1 cellular context compared by ENCODE assay signal in the genomic region with DNA sequence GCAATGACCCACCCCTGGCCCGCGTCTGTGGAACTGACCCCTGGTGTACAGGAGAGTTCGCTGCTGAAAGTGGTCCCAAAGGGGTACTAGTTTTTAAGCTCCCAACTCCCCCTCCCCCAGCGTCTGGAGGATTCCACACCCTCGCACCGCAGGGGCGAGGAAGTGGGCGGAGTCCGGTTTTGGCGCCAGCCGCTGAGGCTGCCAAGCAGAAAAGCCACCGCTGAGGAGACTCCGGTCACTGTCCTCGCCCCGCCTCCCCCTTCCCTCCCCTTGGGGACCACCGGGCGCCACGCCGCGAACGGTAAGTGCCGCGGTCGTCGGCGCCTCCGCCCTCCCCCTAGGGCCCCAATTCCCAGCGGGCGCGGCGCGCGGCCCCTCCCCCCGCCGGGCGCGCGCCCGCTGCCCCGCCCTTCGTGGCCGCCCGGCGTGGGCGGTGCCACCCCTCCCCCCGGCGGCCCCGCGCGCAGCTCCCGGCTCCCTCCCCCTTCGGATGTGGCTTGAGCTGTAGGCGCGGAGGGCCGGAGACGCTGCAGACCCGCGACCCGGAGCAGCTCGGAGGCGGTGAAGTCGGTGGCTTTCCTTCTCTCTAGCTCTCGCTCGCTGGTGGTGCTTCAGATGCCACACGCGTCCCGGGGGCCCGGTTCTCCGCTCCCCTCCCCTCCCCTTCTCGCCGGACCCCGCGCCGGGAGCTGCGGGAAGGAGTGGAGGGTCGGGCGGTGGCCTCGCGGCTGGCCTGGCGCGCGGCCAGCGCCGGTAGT.
TF ChIP-seq lines count a peak whose summit lies in the region.

A gene (plus strand): TSS at position 485 of the 758 bp plus-strand sequence. CDS start 1,254 bp downstream, outside the sequence.

TF ChIP-seq in H1, 55 proteins besides CTCF, POLR2A, EP300 and RAD21:
- TF ChIP-seq, protein P1, sequence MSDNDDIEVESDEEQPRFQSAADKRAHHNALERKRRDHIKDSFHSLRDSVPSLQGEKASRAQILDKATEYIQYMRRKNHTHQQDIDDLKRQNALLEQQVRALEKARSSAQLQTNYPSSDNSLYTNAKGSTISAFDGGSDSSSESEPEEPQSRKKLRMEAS (IDR thresholded peaks at IDR 0.05) = peak; percentile 59; the same call in 1 of the 2 replicates
- no peak for TF ChIP-seq CBX8 (IDR thresholded peaks at IDR 0.05; ENCODE audit: borderline replicate concordance, low read depth, low read length)
- TF ChIP-seq GTF2F1 (IDR thresholded peaks at IDR 0.05; ENCODE audit: borderline replicate concordance, low read depth, low read length) = no peak
- TF ChIP-seq NRF1 (IDR thresholded peaks at IDR 0.05; ENCODE audit: low read depth, low read length) = no peak
- TF ChIP-seq SUZ12 (IDR thresholded peaks at IDR 0.05; ENCODE audit: low read length) = no peak
- TF ChIP-seq RFX5 (IDR thresholded peaks at IDR 0.05; ENCODE audit: borderline replicate concordance, low read depth, low read length) = no peak
- no peak for TF ChIP-seq JUN (IDR thresholded peaks at IDR 0.05; ENCODE audit: low read depth, low read length)
- TF ChIP-seq CREB1 (IDR thresholded peaks at IDR 0.05) = 0 out of 2 replicates have a peak, but pooled peaks have one; percentile 45
- no peak for TF ChIP-seq CEBPB (IDR thresholded peaks at IDR 0.05; ENCODE audit: low read depth, low read length)
- no peak for TF ChIP-seq MAFK (IDR thresholded peaks at IDR 0.05; ENCODE audit: low read depth, low read length)
- TF ChIP-seq, protein P2, sequence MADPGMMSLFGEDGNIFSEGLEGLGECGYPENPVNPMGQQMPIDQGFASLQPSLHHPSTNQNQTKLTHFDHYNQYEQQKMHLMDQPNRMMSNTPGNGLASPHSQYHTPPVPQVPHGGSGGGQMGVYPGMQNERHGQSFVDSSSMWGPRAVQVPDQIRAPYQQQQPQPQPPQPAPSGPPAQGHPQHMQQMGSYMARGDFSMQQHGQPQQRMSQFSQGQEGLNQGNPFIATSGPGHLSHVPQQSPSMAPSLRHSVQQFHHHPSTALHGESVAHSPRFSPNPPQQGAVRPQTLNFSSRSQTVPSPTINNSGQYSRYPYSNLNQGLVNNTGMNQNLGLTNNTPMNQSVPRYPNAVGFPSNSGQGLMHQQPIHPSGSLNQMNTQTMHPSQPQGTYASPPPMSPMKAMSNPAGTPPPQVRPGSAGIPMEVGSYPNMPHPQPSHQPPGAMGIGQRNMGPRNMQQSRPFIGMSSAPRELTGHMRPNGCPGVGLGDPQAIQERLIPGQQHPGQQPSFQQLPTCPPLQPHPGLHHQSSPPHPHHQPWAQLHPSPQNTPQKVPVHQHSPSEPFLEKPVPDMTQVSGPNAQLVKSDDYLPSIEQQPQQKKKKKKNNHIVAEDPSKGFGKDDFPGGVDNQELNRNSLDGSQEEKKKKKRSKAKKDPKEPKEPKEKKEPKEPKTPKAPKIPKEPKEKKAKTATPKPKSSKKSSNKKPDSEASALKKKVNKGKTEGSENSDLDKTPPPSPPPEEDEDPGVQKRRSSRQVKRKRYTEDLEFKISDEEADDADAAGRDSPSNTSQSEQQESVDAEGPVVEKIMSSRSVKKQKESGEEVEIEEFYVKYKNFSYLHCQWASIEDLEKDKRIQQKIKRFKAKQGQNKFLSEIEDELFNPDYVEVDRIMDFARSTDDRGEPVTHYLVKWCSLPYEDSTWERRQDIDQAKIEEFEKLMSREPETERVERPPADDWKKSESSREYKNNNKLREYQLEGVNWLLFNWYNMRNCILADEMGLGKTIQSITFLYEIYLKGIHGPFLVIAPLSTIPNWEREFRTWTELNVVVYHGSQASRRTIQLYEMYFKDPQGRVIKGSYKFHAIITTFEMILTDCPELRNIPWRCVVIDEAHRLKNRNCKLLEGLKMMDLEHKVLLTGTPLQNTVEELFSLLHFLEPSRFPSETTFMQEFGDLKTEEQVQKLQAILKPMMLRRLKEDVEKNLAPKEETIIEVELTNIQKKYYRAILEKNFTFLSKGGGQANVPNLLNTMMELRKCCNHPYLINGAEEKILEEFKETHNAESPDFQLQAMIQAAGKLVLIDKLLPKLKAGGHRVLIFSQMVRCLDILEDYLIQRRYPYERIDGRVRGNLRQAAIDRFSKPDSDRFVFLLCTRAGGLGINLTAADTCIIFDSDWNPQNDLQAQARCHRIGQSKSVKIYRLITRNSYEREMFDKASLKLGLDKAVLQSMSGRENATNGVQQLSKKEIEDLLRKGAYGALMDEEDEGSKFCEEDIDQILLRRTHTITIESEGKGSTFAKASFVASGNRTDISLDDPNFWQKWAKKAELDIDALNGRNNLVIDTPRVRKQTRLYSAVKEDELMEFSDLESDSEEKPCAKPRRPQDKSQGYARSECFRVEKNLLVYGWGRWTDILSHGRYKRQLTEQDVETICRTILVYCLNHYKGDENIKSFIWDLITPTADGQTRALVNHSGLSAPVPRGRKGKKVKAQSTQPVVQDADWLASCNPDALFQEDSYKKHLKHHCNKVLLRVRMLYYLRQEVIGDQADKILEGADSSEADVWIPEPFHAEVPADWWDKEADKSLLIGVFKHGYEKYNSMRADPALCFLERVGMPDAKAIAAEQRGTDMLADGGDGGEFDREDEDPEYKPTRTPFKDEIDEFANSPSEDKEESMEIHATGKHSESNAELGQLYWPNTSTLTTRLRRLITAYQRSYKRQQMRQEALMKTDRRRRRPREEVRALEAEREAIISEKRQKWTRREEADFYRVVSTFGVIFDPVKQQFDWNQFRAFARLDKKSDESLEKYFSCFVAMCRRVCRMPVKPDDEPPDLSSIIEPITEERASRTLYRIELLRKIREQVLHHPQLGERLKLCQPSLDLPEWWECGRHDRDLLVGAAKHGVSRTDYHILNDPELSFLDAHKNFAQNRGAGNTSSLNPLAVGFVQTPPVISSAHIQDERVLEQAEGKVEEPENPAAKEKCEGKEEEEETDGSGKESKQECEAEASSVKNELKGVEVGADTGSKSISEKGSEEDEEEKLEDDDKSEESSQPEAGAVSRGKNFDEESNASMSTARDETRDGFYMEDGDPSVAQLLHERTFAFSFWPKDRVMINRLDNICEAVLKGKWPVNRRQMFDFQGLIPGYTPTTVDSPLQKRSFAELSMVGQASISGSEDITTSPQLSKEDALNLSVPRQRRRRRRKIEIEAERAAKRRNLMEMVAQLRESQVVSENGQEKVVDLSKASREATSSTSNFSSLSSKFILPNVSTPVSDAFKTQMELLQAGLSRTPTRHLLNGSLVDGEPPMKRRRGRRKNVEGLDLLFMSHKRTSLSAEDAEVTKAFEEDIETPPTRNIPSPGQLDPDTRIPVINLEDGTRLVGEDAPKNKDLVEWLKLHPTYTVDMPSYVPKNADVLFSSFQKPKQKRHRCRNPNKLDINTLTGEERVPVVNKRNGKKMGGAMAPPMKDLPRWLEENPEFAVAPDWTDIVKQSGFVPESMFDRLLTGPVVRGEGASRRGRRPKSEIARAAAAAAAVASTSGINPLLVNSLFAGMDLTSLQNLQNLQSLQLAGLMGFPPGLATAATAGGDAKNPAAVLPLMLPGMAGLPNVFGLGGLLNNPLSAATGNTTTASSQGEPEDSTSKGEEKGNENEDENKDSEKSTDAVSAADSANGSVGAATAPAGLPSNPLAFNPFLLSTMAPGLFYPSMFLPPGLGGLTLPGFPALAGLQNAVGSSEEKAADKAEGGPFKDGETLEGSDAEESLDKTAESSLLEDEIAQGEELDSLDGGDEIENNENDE (IDR thresholded peaks at IDR 0.05; ENCODE audit: insufficient replicate concordance, low read length) = no peak
- TF ChIP-seq TCF12 (IDR thresholded peaks at IDR 0.05; ENCODE audit: low read depth, low read length) = no peak
- TF ChIP-seq ZNF274 (IDR thresholded peaks at IDR 0.05; ENCODE audit: borderline replicate concordance, extremely low read depth, low read length) = no peak
- no peak for TF ChIP-seq GABPA (IDR thresholded peaks at IDR 0.05; ENCODE audit: borderline replicate concordance, insufficient read depth, low read length)
- TF ChIP-seq, protein P3, sequence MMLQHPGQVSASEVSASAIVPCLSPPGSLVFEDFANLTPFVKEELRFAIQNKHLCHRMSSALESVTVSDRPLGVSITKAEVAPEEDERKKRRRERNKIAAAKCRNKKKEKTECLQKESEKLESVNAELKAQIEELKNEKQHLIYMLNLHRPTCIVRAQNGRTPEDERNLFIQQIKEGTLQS (IDR thresholded peaks at IDR 0.05; ENCODE audit: insufficient read depth, low read depth, low read length) = no peak
- TF ChIP-seq FOSL1 (IDR thresholded peaks at IDR 0.05; ENCODE audit: insufficient read depth, low read depth, low read length) = no peak
- no peak for TF ChIP-seq BCL11A (IDR thresholded peaks at IDR 0.05; ENCODE audit: low read depth in 2 of 2, low read length in 2 of 2)
- 0 out of 2 replicates have a peak, but pooled peaks have one; percentile 5 for TF ChIP-seq KDM1A (IDR thresholded peaks at IDR 0.05; ENCODE audit: borderline replicate concordance, low read length)
- TF ChIP-seq, protein P4, sequence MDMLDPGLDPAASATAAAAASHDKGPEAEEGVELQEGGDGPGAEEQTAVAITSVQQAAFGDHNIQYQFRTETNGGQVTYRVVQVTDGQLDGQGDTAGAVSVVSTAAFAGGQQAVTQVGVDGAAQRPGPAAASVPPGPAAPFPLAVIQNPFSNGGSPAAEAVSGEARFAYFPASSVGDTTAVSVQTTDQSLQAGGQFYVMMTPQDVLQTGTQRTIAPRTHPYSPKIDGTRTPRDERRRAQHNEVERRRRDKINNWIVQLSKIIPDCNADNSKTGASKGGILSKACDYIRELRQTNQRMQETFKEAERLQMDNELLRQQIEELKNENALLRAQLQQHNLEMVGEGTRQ (IDR thresholded peaks at IDR 0.05; ENCODE audit: low read length) = no peak
- no peak for TF ChIP-seq SP4 (IDR thresholded peaks at IDR 0.05; ENCODE audit: low read length)
- no peak for TF ChIP-seq POU5F1 (IDR thresholded peaks at IDR 0.05; ENCODE audit: low read depth, low read length)
- TF ChIP-seq, protein P5, sequence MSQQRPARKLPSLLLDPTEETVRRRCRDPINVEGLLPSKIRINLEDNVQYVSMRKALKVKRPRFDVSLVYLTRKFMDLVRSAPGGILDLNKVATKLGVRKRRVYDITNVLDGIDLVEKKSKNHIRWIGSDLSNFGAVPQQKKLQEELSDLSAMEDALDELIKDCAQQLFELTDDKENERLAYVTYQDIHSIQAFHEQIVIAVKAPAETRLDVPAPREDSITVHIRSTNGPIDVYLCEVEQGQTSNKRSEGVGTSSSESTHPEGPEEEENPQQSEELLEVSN (IDR thresholded peaks at IDR 0.05) = peak; percentile 56; the same call in 1 of the 2 replicates
- TF ChIP-seq CHD1 (IDR thresholded peaks at IDR 0.05; ENCODE audit: low read depth, low read length) = no peak
- no peak for TF ChIP-seq SP2 (IDR thresholded peaks at IDR 0.05; ENCODE audit: low read length)
- peak; percentile 87 for TF ChIP-seq EGR1 (IDR thresholded peaks at IDR 0.05; ENCODE audit: borderline replicate concordance, low read depth, low read length)
- no peak for TF ChIP-seq KDM5A (IDR thresholded peaks at IDR 0.05; ENCODE audit: low read length)
- no peak for TF ChIP-seq HDAC6 (IDR thresholded peaks at IDR 0.05; ENCODE audit: low read depth, low read length)
- no peak for TF ChIP-seq EZH2 (IDR thresholded peaks at IDR 0.05; ENCODE audit: low read depth, low read length, severe bottlenecking)
- TF ChIP-seq HDAC2 (IDR thresholded peaks at IDR 0.05; ENCODE audit: borderline replicate concordance in 1 of 2, low read depth in 2 of 2, low read length in 2 of 2) = no peak
- TF ChIP-seq CHD2 (IDR thresholded peaks at IDR 0.05; ENCODE audit: low read length) = peak; percentile 6
- TF ChIP-seq YY1 (IDR thresholded peaks at IDR 0.05; ENCODE audit: low read depth, low read length) = no peak
- peak; percentile 57; the same call in 1 of the 2 replicates for TF ChIP-seq SP1 (IDR thresholded peaks at IDR 0.05; ENCODE audit: low read depth, low read length)
- no peak for TF ChIP-seq BRCA1 (IDR thresholded peaks at IDR 0.05; ENCODE audit: low read depth, low read length)
- peak; percentile 85 for TF ChIP-seq TBP (IDR thresholded peaks at IDR 0.05; ENCODE audit: low read depth, low read length)
- TF ChIP-seq SAP30 (IDR thresholded peaks at IDR 0.05; ENCODE audit: insufficient read depth, insufficient replicate concordance, low read length) = no peak
- no peak; the same call in 1 of the 2 replicates for TF ChIP-seq TEAD4 (IDR thresholded peaks at IDR 0.05; ENCODE audit: low read depth, low read length)
- TF ChIP-seq SIN3A (conservative IDR thresholded peaks at IDR 0.05 in 1 of 2, IDR thresholded peaks at IDR 0.05 in 1 of 2; ENCODE audit: low read depth in 1 of 2, low read length in 2 of 2) = no peak
- no peak for TF ChIP-seq SIX5 (IDR thresholded peaks at IDR 0.05; ENCODE audit: low read depth, low read length)
- TF ChIP-seq BACH1 (IDR thresholded peaks at IDR 0.05; ENCODE audit: low read length) = 0 out of 2 replicates have a peak, but pooled peaks have one; percentile 11
- no peak for TF ChIP-seq SRF (IDR thresholded peaks at IDR 0.05; ENCODE audit: low read depth, low read length)
- no peak for TF ChIP-seq RNF2 (IDR thresholded peaks at IDR 0.05; ENCODE audit: borderline replicate concordance, low read depth, low read length, missing control alignments, poor library complexity, severe bottlenecking)
- TF ChIP-seq RXRA (IDR thresholded peaks at IDR 0.05; ENCODE audit: insufficient read depth, low read depth, low read length) = no peak
- TF ChIP-seq, protein P6, sequence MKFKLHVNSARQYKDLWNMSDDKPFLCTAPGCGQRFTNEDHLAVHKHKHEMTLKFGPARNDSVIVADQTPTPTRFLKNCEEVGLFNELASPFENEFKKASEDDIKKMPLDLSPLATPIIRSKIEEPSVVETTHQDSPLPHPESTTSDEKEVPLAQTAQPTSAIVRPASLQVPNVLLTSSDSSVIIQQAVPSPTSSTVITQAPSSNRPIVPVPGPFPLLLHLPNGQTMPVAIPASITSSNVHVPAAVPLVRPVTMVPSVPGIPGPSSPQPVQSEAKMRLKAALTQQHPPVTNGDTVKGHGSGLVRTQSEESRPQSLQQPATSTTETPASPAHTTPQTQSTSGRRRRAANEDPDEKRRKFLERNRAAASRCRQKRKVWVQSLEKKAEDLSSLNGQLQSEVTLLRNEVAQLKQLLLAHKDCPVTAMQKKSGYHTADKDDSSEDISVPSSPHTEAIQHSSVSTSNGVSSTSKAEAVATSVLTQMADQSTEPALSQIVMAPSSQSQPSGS (IDR thresholded peaks at IDR 0.05; ENCODE audit: low read length) = 0 out of 2 replicates have a peak, but pooled peaks have one; percentile 21
- peak; percentile 78 for TF ChIP-seq TAF7 (optimal IDR thresholded peaks at IDR 0.05; ENCODE audit: borderline replicate concordance, low read depth, low read length)
- TF ChIP-seq RBBP5 (IDR thresholded peaks at IDR 0.05; ENCODE audit: borderline replicate concordance, low read depth, low read length) = peak; percentile 77; the same call in 1 of the 2 replicates
- TF ChIP-seq POLR2AphosphoS5 (IDR thresholded peaks at IDR 0.05; ENCODE audit: low read depth, low read length) = peak; percentile 74; the same call in 1 of the 2 replicates
- no peak for TF ChIP-seq CTBP2 (IDR thresholded peaks at IDR 0.05; ENCODE audit: borderline replicate concordance, insufficient read depth, insufficient read length, low read length)
- TF ChIP-seq NANOG (IDR thresholded peaks at IDR 0.05; ENCODE audit: insufficient read depth, low read depth, low read length, poor library complexity, severe bottlenecking) = peak; percentile 28
- no peak for TF ChIP-seq SIRT6 (IDR thresholded peaks at IDR 0.05; ENCODE audit: low read length)
- TF ChIP-seq ASH2L (IDR thresholded peaks at IDR 0.05; ENCODE audit: low read length) = peak; percentile 83
- no peak for TF ChIP-seq JUND (IDR thresholded peaks at IDR 0.05; ENCODE audit: low read length)
- peak; percentile 10 for TF ChIP-seq KDM4A (IDR thresholded peaks at IDR 0.05; ENCODE audit: low read depth, low read length, severe bottlenecking)
- TF ChIP-seq CBX5 (IDR thresholded peaks at IDR 0.05; ENCODE audit: low read depth, low read length) = no peak
- peak; percentile 86 for TF ChIP-seq TAF1 (IDR thresholded peaks at IDR 0.05; ENCODE audit: low read depth, low read length)
- peak; percentile 75; the same call in 1 of the 2 replicates for TF ChIP-seq PHF8 (conservative IDR thresholded peaks at IDR 0.05; ENCODE audit: low read depth, low read length)
